ENCODE assay signal across 29 cellular contexts in the genomic region with DNA sequence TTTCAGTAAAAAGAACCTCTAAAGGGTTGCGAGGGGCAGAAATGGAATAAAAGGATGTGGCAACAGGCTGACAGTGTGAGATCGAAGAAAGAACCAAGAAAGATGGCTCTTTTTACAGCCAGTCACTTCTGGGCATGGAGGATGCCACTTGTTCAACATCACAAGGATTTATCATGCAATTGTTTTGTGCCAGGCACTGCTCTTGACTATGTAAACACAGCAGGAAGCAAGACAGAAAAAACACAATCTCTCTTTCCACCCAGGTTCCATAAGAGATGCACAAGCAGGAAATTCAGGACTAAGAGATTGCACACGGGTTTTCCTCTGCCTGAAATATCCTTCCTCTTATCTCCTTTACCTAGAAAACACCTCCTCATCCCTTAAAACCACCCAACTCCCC. TPM values are rescaled to one million over a fixed set of nuclear protein-coding genes. Genes with fewer than 3 reads are reported as not detected.
A peak's percentile ranks its signal among the peaks of the same experiment; 100 is the strongest.
DNase-seq lines count a peak whose midpoint lies in the region; ATAC-seq, FAIRE-seq and TF ChIP-seq lines count a peak whose summit lies in the region.
"Had no signal": no experiment of that assay in that cellular context is flagged by ENCODE, and none has a peak within 500 bp of the region (broad histone marks: within the 10 kb centered on the region; RNA-seq: fewer than 3 reads in every experiment).

No MANE protein-coding gene starts in this region.

- H3K4me1 Mint-ChIP-seq in activated naive CD4-positive, alpha-beta T cell treated with anti-CD3 and anti-CD28 coated beads, Interleukin-2, amount 10 ng/mL, durations not matched to agents 7 days and 5 days: no peaks in the 10 kb centered on the region
- H3K4me1 Mint-ChIP-seq: CD4-positive, CD25-positive, alpha-beta regulatory T cell had no signal

- H3K9me2 ChIP-seq in Loucy (replicated peaks; ENCODE audit: low read depth, low read length): no peaks in the 10 kb centered on the region

- no peak for TF ChIP-seq CTCF in A549 (IDR thresholded peaks at IDR 0.05)
- TF ChIP-seq CTCF in Loucy (conservative IDR thresholded peaks at IDR 0.05; ENCODE audit: low read length): no peak
- TF ChIP-seq CTCF in upper lobe of right lung (IDR thresholded peaks at IDR 0.05): no peak
- TF ChIP-seq CTCF in mammary epithelial cell (conservative IDR thresholded peaks at IDR 0.05 in 1 of 2, IDR thresholded peaks at IDR 0.05 in 1 of 2; ENCODE audit: extremely low read depth in 1 of 2, insufficient read depth in 1 of 2, low read depth in 1 of 2, low read length in 2 of 2): no peak

- ATAC-seq in A549 (no peak), upper lobe of right lung (no peak)
- ATAC-seq: GM12878 had no signal

- no peaks in the 10 kb centered on the region for H3K36me3 ChIP-seq in BLaER1
- no peaks in the 10 kb centered on the region for H3K36me3 ChIP-seq in Loucy (ENCODE audit: insufficient read depth, low read length)
- H3K36me3 ChIP-seq in upper lobe of right lung: no peaks in the 10 kb centered on the region
- no peaks in the 10 kb centered on the region for H3K36me3 ChIP-seq in mammary epithelial cell (ENCODE audit: insufficient read depth, low read length)
- H3K36me3 ChIP-seq: BE2C, MG63 had no signal

- no TSS peak for BruUV-seq in mammary epithelial cell (replicated peaks; lab: Mats Ljungman, UMichigan)

- TF ChIP-seq POLR2A in A549 (IDR thresholded peaks at IDR 0.05; ENCODE audit: low read length): no peak

- H4K20me1 ChIP-seq in BLaER1 (no peaks in the 10 kb centered on the region), Loucy (ENCODE audit: insufficient read depth, low read length, poor library complexity, severe bottlenecking) (no peaks in the 10 kb centered on the region), mammary epithelial cell (ENCODE audit: insufficient read depth, low read length) (no peaks in the 10 kb centered on the region)

- in situ Hi-C loops in mammary epithelial cell (cut with MboI; ENCODE audit: low sequenced_read_pairs in 2 of 2): no loop called here

- peaks cover 3% of the 10 kb centered on the region for H3K9me3 Mint-ChIP-seq in activated naive CD4-positive, alpha-beta T cell treated with anti-CD3 and anti-CD28 coated beads, Interleukin-2, amount 10 ng/mL, durations not matched to agents 7 days and 5 days
- H3K9me3 Mint-ChIP-seq: T-helper 1 cell treated with Interleukin-12 subunit alpha and Interleukin-12 subunit beta and Interleukin-4 antibody, amounts not matched to agents 30 μg/mL and 1 μg/mL, for 36 hours had no signal

- CTCF ChIA-PET in A549 (lab: Yijun Ruan, JAX): interaction anchor here (0.7 to 1.1 kb wide), 4 partner anchors 16 to 212 kb away, joined by 3 to 4 read pairs (median 3); no protein-coding TSS in a partner anchor
- CTCF ChIA-PET in activated naive CD4-positive, alpha-beta T cell treated with anti-CD3 and anti-CD28 coated beads, Interleukin-2, amount 10 ng/mL, durations not matched to agents 7 days and 5 days (lab: Charles Lee): no interaction called here
- CTCF ChIA-PET in mammary epithelial cell (lab: Charles Lee; ENCODE audit: low non-redundant PET): no interaction called here

- intact Hi-C loops in upper lobe of right lung (cut with DNase I) (no loop called here), mammary epithelial cell (cut with micrococcal nuclease) (no loop called here)

- H3K4me2 ChIP-seq in A549 (0 out of 3 replicates have a peak overlapping the region, but pooled peaks have one; percentile 2), BLaER1 (peak overlapping the region; percentile 35), Loucy (ENCODE audit: low read depth, low read length, poor library complexity, severe bottlenecking) (peak overlapping the region; percentile 7), mammary epithelial cell (ENCODE audit: insufficient read depth, low read depth, low read length) (no peak overlapping the region)

- no peaks in the 10 kb centered on the region for H3K27me3 Mint-ChIP-seq in activated naive CD4-positive, alpha-beta T cell treated with anti-CD3 and anti-CD28 coated beads, Interleukin-2, amount 10 ng/mL, durations not matched to agents 7 days and 5 days
- H3K27me3 Mint-ChIP-seq: CD4-positive, CD25-positive, alpha-beta regulatory T cell had no signal

- no peaks in the 10 kb centered on the region for H3K27me3 ChIP-seq in BLaER1
- H3K27me3 ChIP-seq in Loucy (ENCODE audit: insufficient read depth, low read length, poor library complexity, severe bottlenecking): no peaks in the 10 kb centered on the region
- no peaks in the 10 kb centered on the region for H3K27me3 ChIP-seq in upper lobe of right lung
- H3K27me3 ChIP-seq in mammary epithelial cell (ENCODE audit: insufficient read depth, low read length): peaks cover 3% of the 10 kb centered on the region
- H3K27me3 ChIP-seq: BE2C, MG63 had no signal

- H3K79me2 ChIP-seq in Loucy (ENCODE audit: insufficient read depth, low read length) (no peaks in the 10 kb centered on the region), mammary epithelial cell (ENCODE audit: insufficient read depth, low read length) (no peaks in the 10 kb centered on the region)

- H2AFZ ChIP-seq in Loucy (ENCODE audit: low read length): no peak overlapping the region
- no peak overlapping the region for H2AFZ ChIP-seq in mammary epithelial cell (ENCODE audit: low read depth, low read length)

- FAIRE-seq in A549 (lab: Jason Lieb, UNC): peak; percentile 28
- FAIRE-seq: GM12878, GM19239, H1, HTR-8/SVneo had no signal

- DNase-seq in A549 (ENCODE audit: low read depth in 1 of 2, low spot score in 1 of 2) (no peak), NCI-H510A (lab: John Stamatoyannopoulos, UW) (peak; percentile 14), upper lobe of right lung (no peak), mammary epithelial cell (no peak)
- DNase-seq in activated naive CD4-positive, alpha-beta T cell treated with anti-CD3 and anti-CD28 coated beads, Interleukin-2, amount 10 ng/mL, durations not matched to agents 7 days and 5 days: no peak
- DNase-seq: BE2C; CD4-positive, CD25-positive, alpha-beta regulatory T cell; DMS79; EL; GDM1; HCEC 1CT; KBM-7; MG63; NCI-H2081; NCI-H446 treated with DMSO at 0.1 percent for 48 hours; NCI-H774; Right ventricle myocardium superior; RPMI8226; SW 1271; T-helper 9 cell had no signal

- no peaks in the 10 kb centered on the region for H3K36me3 Mint-ChIP-seq in activated naive CD4-positive, alpha-beta T cell treated with anti-CD3 and anti-CD28 coated beads, Interleukin-2, amount 10 ng/mL, durations not matched to agents 7 days and 5 days
- H3K36me3 Mint-ChIP-seq: CD4-positive, CD25-positive, alpha-beta regulatory T cell had no signal

- H3K9me3 ChIP-seq in A549 (0 out of 3 replicates have a peak, but pooled peaks cover 2% of the 10 kb centered on the region), BLaER1 (peaks cover 18% of the 10 kb centered on the region), Loucy (ENCODE audit: insufficient read depth, low read depth, low read length) (no peaks in the 10 kb centered on the region), upper lobe of right lung (no peaks in the 10 kb centered on the region), mammary epithelial cell (replicated peaks; ENCODE audit: insufficient read depth, low read length) (no peaks in the 10 kb centered on the region)
- H3K9me3 ChIP-seq: BE2C, MG63 had no signal

- dilution Hi-C loops in mammary epithelial cell (cut with HindIII; ENCODE audit: low sequenced_read_pairs): no loop called here

- no peak overlapping the region for H3K27ac Mint-ChIP-seq in activated naive CD4-positive, alpha-beta T cell treated with anti-CD3 and anti-CD28 coated beads, Interleukin-2, amount 10 ng/mL, durations not matched to agents 7 days and 5 days
- H3K27ac Mint-ChIP-seq: CD4-positive, CD25-positive, alpha-beta regulatory T cell; T-helper 1 cell treated with Interleukin-12 subunit alpha and Interleukin-12 subunit beta and Interleukin-4 antibody, amounts not matched to agents 30 μg/mL and 1 μg/mL, for 36 hours had no signal

- no peak overlapping the region for H3K27ac ChIP-seq in A549
- no peak overlapping the region for H3K27ac ChIP-seq in BLaER1
- no peak overlapping the region for H3K27ac ChIP-seq in upper lobe of right lung
- no peak overlapping the region for H3K27ac ChIP-seq in mammary epithelial cell (ENCODE audit: insufficient read depth, low read depth, low read length)
- H3K27ac ChIP-seq: SK-N-MC had no signal

- POLR2A ChIA-PET in A549 (lab: Yijun Ruan, JAX): no interaction called here

- H3K4me3 ChIP-seq in A549 (no peak overlapping the region), BLaER1 (no peak overlapping the region), Loucy (ENCODE audit: low read length, poor library complexity, severe bottlenecking) (no peak overlapping the region), upper lobe of right lung (no peak overlapping the region), mammary epithelial cell (replicated peaks in 1 of 3; ENCODE audit: insufficient read depth in 1 of 3, low read depth in 2 of 3, low read length in 3 of 3) (no peak overlapping the region)
- H3K4me3 ChIP-seq: GM12878, MG63, SK-N-MC had no signal

- H3K9ac ChIP-seq in BLaER1: no peak overlapping the region
- H3K9ac ChIP-seq in Loucy (ENCODE audit: low read depth, low read length, poor library complexity, severe bottlenecking): no peak overlapping the region
- H3K9ac ChIP-seq in mammary epithelial cell (ENCODE audit: insufficient read depth, low read length): no peak overlapping the region

- H3K4me3 Mint-ChIP-seq in activated naive CD4-positive, alpha-beta T cell treated with anti-CD3 and anti-CD28 coated beads, Interleukin-2, amount 10 ng/mL, durations not matched to agents 7 days and 5 days: no peak overlapping the region
- H3K4me3 Mint-ChIP-seq: CD4-positive, CD25-positive, alpha-beta regulatory T cell; T-helper 1 cell treated with Interleukin-12 subunit alpha and Interleukin-12 subunit beta and Interleukin-4 antibody, amounts not matched to agents 30 μg/mL and 1 μg/mL, for 36 hours had no signal

- TF ChIP-seq RAD21 in A549 (conservative IDR thresholded peaks at IDR 0.05 in 1 of 2, IDR thresholded peaks at IDR 0.05 in 1 of 2): no peak

- H3K4me1 ChIP-seq in A549: peaks cover 4% of the 10 kb centered on the region; the same call in 1 of the 3 replicates
- H3K4me1 ChIP-seq in BLaER1: peaks cover 21% of the 10 kb centered on the region
- H3K4me1 ChIP-seq in Loucy (ENCODE audit: insufficient read depth, low read length, poor library complexity, severe bottlenecking): peaks cover 4% of the 10 kb centered on the region
- H3K4me1 ChIP-seq in upper lobe of right lung: no peaks in the 10 kb centered on the region
- no peaks in the 10 kb centered on the region for H3K4me1 ChIP-seq in mammary epithelial cell (ENCODE audit: insufficient read depth, low read length)
- H3K4me1 ChIP-seq: BE2C had no signal

- no peak for TF ChIP-seq EP300 in A549 (IDR thresholded peaks at IDR 0.05)

- no peaks in the 10 kb centered on the region for H3F3A ChIP-seq in Loucy (ENCODE audit: low read depth)

- 59% methylated on average over 3 of the region's 3 CpGs for WGBS in A549 (ENCODE audit: missing lambda C conversion rate)
- whole genome bisulfite sequencing in mammary epithelial cell (ENCODE audit: low coverage, missing lambda C conversion rate): 50% methylated on average over 3 of the region's 3 CpGs

RNA-seq across cellular contexts. Expression of a gene that starts 38.0 kb away (rescaled TPM):
- 7.4 and 8.3 TPM in 2 replicates for polyA plus RNA-seq in A549 (2011; rRNA removed)
- polyA plus RNA-seq in A549 (2012; cell fraction: cytosol; rRNA removed): 13.2 and 20.1 TPM in 2 replicates
- 24.6 and 38.1 TPM in 2 replicates for polyA plus RNA-seq in A549 (2012; cell fraction: nucleus; rRNA removed)
- 16.7 to 20.7 TPM (median 20.3 TPM) in 3 replicates for polyA plus RNA-seq in A549 (2017; fragmentation: RNase III; extraction: RNeasy Plus Mini Kit Qiagen cat#74134 plus additional on column Dnase treatment)
- polyA minus RNA-seq in A549 (2011; rRNA and poly(A)+ RNA removed): 6.1 and 8.4 TPM in 2 replicates
- 21.7 TPM for total RNA-seq in upper lobe of right lung
- total RNA-seq in mammary epithelial cell: 1 to 10 TPM in 1 of 2 donors, not detected in 1; 1.0 TPM
- 1.0 TPM for polyA plus RNA-seq in mammary epithelial cell
- 0.93 TPM for polyA minus RNA-seq in mammary epithelial cell
- total RNA-seq: CD4-positive, CD25-positive, alpha-beta regulatory T cell; GM12878; H1; LHCN-M2; Right ventricle myocardium superior had no signal
- polyA plus RNA-seq: CD4-positive, CD25-positive, alpha-beta regulatory T cell; GM12878; H1 had no signal

Comparison
In these comparisons a context has a peak if more than half of its experiments do, and no peak if none do; other contexts are left out.
1. RNA of a gene that starts 38.0 kb away (total RNA-seq): 21.7 TPM in upper lobe of right lung (single experiment); 1.0 TPM in mammary epithelial cell; every median in the first group is over 10 times any median in the second.